13 cellular contexts compared by ENCODE assay signal in the genomic region with DNA sequence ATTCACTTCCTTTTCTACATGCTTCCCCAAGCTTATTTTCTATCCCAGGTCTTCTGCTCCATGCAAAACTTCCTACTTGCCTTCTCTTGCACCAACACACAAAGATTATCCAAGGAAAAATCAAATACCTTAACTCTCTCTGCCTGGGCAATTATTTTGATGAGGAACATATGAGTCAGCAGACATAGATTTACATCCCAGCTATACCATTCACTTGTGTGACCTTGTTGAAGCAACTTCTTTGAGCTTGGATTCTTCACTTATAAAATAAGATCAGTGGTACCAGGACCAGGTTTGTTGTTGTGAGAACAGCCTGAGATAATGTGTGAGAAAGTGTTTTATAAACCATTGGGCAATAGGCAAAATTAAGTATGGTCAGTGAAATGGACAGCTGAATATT.
"Had no signal": no experiment of that assay in that cellular context is flagged by ENCODE, and none has a peak within 500 bp of the region (broad histone marks: within the 10 kb centered on the region; RNA-seq: fewer than 3 reads in every experiment).

No MANE protein-coding gene starts in this region.

- H3K9ac ChIP-seq: neural progenitor cell had no signal

- H3K27ac ChIP-seq: coronary artery, gastrocnemius medialis, heart left ventricle, neural progenitor cell, ovary, spleen, thyroid gland had no signal

- DNase-seq: activated naive CD4-positive, alpha-beta T cell treated with anti-CD3 and anti-CD28 coated beads for 36 hours; activated naive CD8-positive, alpha-beta T cell treated with anti-CD3 and anti-CD28 coated beads, Interleukin-2, amount 50 U/mL, for 24 hours; central memory CD4-positive, alpha-beta T cell; gastrocnemius medialis; heart left ventricle; left colon; naive B cell; ovary; spleen; thyroid gland had no signal

- H3K27ac Mint-ChIP-seq: activated naive CD4-positive, alpha-beta T cell treated with anti-CD3 and anti-CD28 coated beads for 36 hours; activated naive CD8-positive, alpha-beta T cell treated with anti-CD3 and anti-CD28 coated beads, Interleukin-2, amount 50 U/mL, for 24 hours; activated T-helper 17 cell treated with anti-CD3 and anti-CD28 coated beads, Interleukin-2, amount 50 U/mL, for 72 hours; neural progenitor cell had no signal

- H3K4me2 ChIP-seq: neural progenitor cell had no signal

- H3K4me3 Mint-ChIP-seq: activated naive CD4-positive, alpha-beta T cell treated with anti-CD3 and anti-CD28 coated beads for 36 hours; activated naive CD8-positive, alpha-beta T cell treated with anti-CD3 and anti-CD28 coated beads, Interleukin-2, amount 50 U/mL, for 24 hours; activated T-helper 17 cell treated with anti-CD3 and anti-CD28 coated beads, Interleukin-2, amount 50 U/mL, for 72 hours; naive B cell; neural progenitor cell had no signal

- H3K9me3 Mint-ChIP-seq: activated naive CD4-positive, alpha-beta T cell treated with anti-CD3 and anti-CD28 coated beads for 36 hours; activated T-helper 17 cell treated with anti-CD3 and anti-CD28 coated beads, Interleukin-2, amount 50 U/mL, for 72 hours; neural progenitor cell had no signal

- H3K4me3 ChIP-seq: coronary artery, gastrocnemius medialis, heart left ventricle, neural progenitor cell, ovary, spleen, thyroid gland had no signal

- H3K36me3 Mint-ChIP-seq: neural progenitor cell had no signal

- H3K9me3 ChIP-seq: gastrocnemius medialis, ovary, spleen, thyroid gland had no signal

- ATAC-seq: activated naive CD8-positive, alpha-beta T cell treated with anti-CD3 and anti-CD28 coated beads, Interleukin-2, amount 50 U/mL, for 24 hours; activated T-helper 17 cell treated with anti-CD3 and anti-CD28 coated beads, Interleukin-2, amount 50 U/mL, for 72 hours; gastrocnemius medialis; heart left ventricle; left colon had no signal

- H3K36me3 ChIP-seq: gastrocnemius medialis, heart left ventricle, neural progenitor cell, ovary, spleen, thyroid gland had no signal

- H3K27me3 ChIP-seq: gastrocnemius medialis, neural progenitor cell, ovary, thyroid gland had no signal

- H2AFZ ChIP-seq: neural progenitor cell had no signal

- H3K4me1 Mint-ChIP-seq: activated naive CD8-positive, alpha-beta T cell treated with anti-CD3 and anti-CD28 coated beads, Interleukin-2, amount 50 U/mL, for 24 hours; activated T-helper 17 cell treated with anti-CD3 and anti-CD28 coated beads, Interleukin-2, amount 50 U/mL, for 72 hours; neural progenitor cell had no signal

- H3K4me1 ChIP-seq: gastrocnemius medialis, heart left ventricle, neural progenitor cell, spleen, thyroid gland had no signal
